ENCODE assay signal across 36 cellular contexts in the genomic region with DNA sequence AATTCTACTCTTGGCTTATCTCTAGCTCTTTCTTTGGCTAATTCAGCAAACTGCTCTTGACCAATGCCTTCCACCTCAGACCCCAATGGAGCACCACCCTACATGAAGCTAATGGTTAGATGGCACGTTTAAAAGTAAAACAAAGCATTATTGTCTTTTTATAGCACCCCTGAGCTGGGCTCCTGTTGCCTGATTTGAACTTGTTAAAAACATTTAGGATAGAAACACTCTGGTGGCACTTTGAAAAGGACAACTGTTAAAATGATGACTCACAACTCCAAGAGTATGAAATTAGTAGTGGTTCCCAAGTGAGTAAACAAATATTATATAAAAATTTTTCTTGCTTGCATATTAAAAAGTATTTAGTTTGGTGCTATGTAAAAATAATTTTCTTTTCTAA.
"Had no signal": no experiment of that assay in that cellular context is flagged by ENCODE, and none has a peak within 500 bp of the region (broad histone marks: within the 10 kb centered on the region; RNA-seq: fewer than 3 reads in every experiment).

No MANE protein-coding gene starts in this region.

- H3K36me3 Mint-ChIP-seq: activated CD8-positive, alpha-beta memory T cell treated with anti-CD3 and anti-CD28 coated beads, Interleukin-2, amount 10 ng/mL, durations not matched to agents 7 days and 5 days; activated naive CD4-positive, alpha-beta T cell treated with anti-CD3 and anti-CD28 coated beads, Interleukin-2, amount 50 U/mL, for 72 hours; activated naive CD8-positive, alpha-beta T cell treated with anti-CD3 and anti-CD28 coated beads for 36 hours had no signal

- DNase-seq: activated CD4-positive, alpha-beta memory T cell treated with anti-CD3 and anti-CD28 coated beads, Interleukin-2, amount 10 ng/mL, durations not matched to agents 7 days and 5 days; activated CD4-positive, alpha-beta T cell treated with anti-CD3 and anti-CD28 coated beads for 1 hour; activated CD4-positive, alpha-beta T cell treated with anti-CD3 and anti-CD28 coated beads for 36 hours; activated CD4-positive, alpha-beta T cell treated with anti-CD3 and anti-CD28 coated beads for 48 hours; activated CD4-positive, alpha-beta T cell treated with anti-CD3 and anti-CD28 coated beads, Interleukin-2, amount 10 ng/mL, durations not matched to agents 7 days and 5 days; activated CD4-positive, alpha-beta T cell treated with anti-CD3 and anti-CD28 coated beads, Interleukin-2, amount 50 U/mL, for 48 hours; activated CD4-positive, CD25-positive, alpha-beta regulatory T cell; activated CD8-positive, alpha-beta memory T cell treated with anti-CD3 and anti-CD28 coated beads for 24 hours; activated CD8-positive, alpha-beta memory T cell treated with anti-CD3 and anti-CD28 coated beads, Interleukin-2, amount 10 ng/mL, durations not matched to agents 7 days and 5 days; activated CD8-positive, alpha-beta memory T cell treated with anti-CD3 and anti-CD28 coated beads, Interleukin-2, amount 50 U/mL, for 48 hours; activated CD8-positive, alpha-beta T cell treated with anti-CD3 and anti-CD28 coated beads, Interleukin-2, amount 10 ng/mL, durations not matched to agents 7 days and 5 days; activated effector memory CD4-positive, alpha-beta T cell treated with anti-CD3 and anti-CD28 coated beads, Interleukin-2, amount 50 U/mL, for 16 hours; activated gamma-delta T cell treated with Interleukin-2 at 50 U/mL for 16 hours; activated naive CD4-positive, alpha-beta T cell; activated naive CD4-positive, alpha-beta T cell treated with anti-CD3 and anti-CD28 coated beads for 36 hours; activated naive CD4-positive, alpha-beta T cell treated with anti-CD3 and anti-CD28 coated beads, Interleukin-2, amount 50 U/mL, for 16 hours; activated naive CD8-positive, alpha-beta T cell treated with anti-CD3 and anti-CD28 coated beads for 36 hours; activated T-cell treated with anti-CD3 and anti-CD28 coated beads, Interleukin-2, amount 50 U/mL, for 24 hours; activated T-cell treated with anti-CD3 and anti-CD28 coated beads, Interleukin-2, amount 50 U/mL, for 48 hours; adrenal gland; amniotic stem cell; aorta; body of pancreas; caudate nucleus; cerebellar nuclear complex; T-helper 1 cell; T-helper 2 cell; T-helper 9 cell had no signal

- H3K27me3 ChIP-seq: adrenal gland, body of pancreas, cardiac muscle cell had no signal

- H3K4me1 ChIP-seq: adrenal gland, body of pancreas had no signal

- H3K4me1 Mint-ChIP-seq: activated CD4-positive, alpha-beta memory T cell treated with anti-CD3 and anti-CD28 coated beads, Interleukin-2, amount 10 ng/mL, durations not matched to agents 7 days and 5 days; activated CD4-positive, alpha-beta T cell treated with anti-CD3 and anti-CD28 coated beads for 36 hours; activated CD4-positive, alpha-beta T cell treated with anti-CD3 and anti-CD28 coated beads, Interleukin-2, amount 10 ng/mL, durations not matched to agents 7 days and 5 days; activated CD8-positive, alpha-beta memory T cell treated with anti-CD3 and anti-CD28 coated beads, Interleukin-2, amount 10 ng/mL, durations not matched to agents 7 days and 5 days; activated naive CD8-positive, alpha-beta T cell treated with anti-CD3 and anti-CD28 coated beads for 36 hours; central memory CD8-positive, alpha-beta T cell had no signal

- H3K9me3 Mint-ChIP-seq: activated CD4-positive, alpha-beta memory T cell treated with anti-CD3 and anti-CD28 coated beads, Interleukin-2, amount 10 ng/mL, durations not matched to agents 7 days and 5 days; activated naive CD4-positive, alpha-beta T cell treated with anti-CD3 and anti-CD28 coated beads, Interleukin-2, amount 50 U/mL, for 72 hours; activated naive CD8-positive, alpha-beta T cell treated with anti-CD3 and anti-CD28 coated beads for 36 hours; activated T-cell treated with anti-CD3 and anti-CD28 coated beads, Interleukin-2, amount 50 U/mL, for 24 hours; activated T-helper 2 cell treated with anti-CD3 and anti-CD28 coated beads, Interferon-gamma antibody, Interleukin-2, Interleukin-4, amounts not matched to agents 10 μg/mL and 5 μg/mL and 100 μg/mL, durations not matched to agents 14 hours and 24 hours and 36 hours; central memory CD8-positive, alpha-beta T cell; T-helper 2 cell treated with Interferon-gamma antibody and Interleukin-4, amounts not matched to agents 5 μg/mL and 100 μg/mL, for 36 hours had no signal

- H3K4me3 Mint-ChIP-seq: activated CD4-positive, alpha-beta memory T cell treated with anti-CD3 and anti-CD28 coated beads, Interleukin-2, amount 10 ng/mL, durations not matched to agents 7 days and 5 days; activated CD4-positive, alpha-beta T cell treated with anti-CD3 and anti-CD28 coated beads for 36 hours; activated CD4-positive, alpha-beta T cell treated with anti-CD3 and anti-CD28 coated beads, Interleukin-2, amount 10 ng/mL, durations not matched to agents 7 days and 5 days; activated CD8-positive, alpha-beta memory T cell treated with anti-CD3 and anti-CD28 coated beads, Interleukin-2, amount 10 ng/mL, durations not matched to agents 7 days and 5 days; activated CD8-positive, alpha-beta T cell treated with anti-CD3 and anti-CD28 coated beads, Interleukin-2, amount 10 ng/mL, durations not matched to agents 7 days and 5 days; activated naive CD4-positive, alpha-beta T cell treated with anti-CD3 and anti-CD28 coated beads for 36 hours; activated naive CD8-positive, alpha-beta T cell treated with anti-CD3 and anti-CD28 coated beads for 36 hours; activated T-cell treated with anti-CD3 and anti-CD28 coated beads, Interleukin-2, amount 50 U/mL, for 24 hours; central memory CD8-positive, alpha-beta T cell; T-helper 1 cell treated with Interleukin-12 subunit alpha and Interleukin-12 subunit beta and Interleukin-4 antibody, amounts not matched to agents 30 μg/mL and 1 μg/mL, for 36 hours; T-helper 2 cell treated with Interferon-gamma antibody and Interleukin-4, amounts not matched to agents 5 μg/mL and 100 μg/mL, for 36 hours had no signal

- H3K36me3 ChIP-seq: adrenal gland, cardiac muscle cell had no signal

- H3K9me3 ChIP-seq: adrenal gland, body of pancreas had no signal

- ATAC-seq: activated CD4-positive, alpha-beta T cell treated with anti-CD3 and anti-CD28 coated beads for 36 hours; activated CD4-positive, CD25-positive, alpha-beta regulatory T cell treated with anti-CD3 and anti-CD28 coated beads, Interleukin-2, amount 50 U/mL, for 24 hours; activated CD8-positive, alpha-beta memory T cell treated with anti-CD3 and anti-CD28 coated beads, Interleukin-2, amount 10 ng/mL, durations not matched to agents 7 days and 5 days; activated CD8-positive, alpha-beta T cell treated with anti-CD3 and anti-CD28 coated beads, Interleukin-2, amount 10 ng/mL, durations not matched to agents 7 days and 5 days; activated naive CD4-positive, alpha-beta T cell treated with anti-CD3 and anti-CD28 coated beads, Interleukin-2, amount 50 U/mL, for 72 hours; body of pancreas had no signal

- H3K4me3 ChIP-seq: adrenal gland, body of pancreas, cardiac muscle cell had no signal

- H3K27ac Mint-ChIP-seq: activated CD4-positive, alpha-beta memory T cell treated with anti-CD3 and anti-CD28 coated beads, Interleukin-2, amount 10 ng/mL, durations not matched to agents 7 days and 5 days; activated CD4-positive, alpha-beta T cell treated with anti-CD3 and anti-CD28 coated beads for 36 hours; activated CD4-positive, alpha-beta T cell treated with anti-CD3 and anti-CD28 coated beads, Interleukin-2, amount 10 ng/mL, durations not matched to agents 7 days and 5 days; activated CD8-positive, alpha-beta memory T cell treated with anti-CD3 and anti-CD28 coated beads, Interleukin-2, amount 10 ng/mL, durations not matched to agents 7 days and 5 days; activated CD8-positive, alpha-beta T cell treated with anti-CD3 and anti-CD28 coated beads, Interleukin-2, amount 10 ng/mL, durations not matched to agents 7 days and 5 days; activated naive CD4-positive, alpha-beta T cell treated with anti-CD3 and anti-CD28 coated beads for 36 hours; activated naive CD4-positive, alpha-beta T cell treated with anti-CD3 and anti-CD28 coated beads, Interleukin-2, amount 50 U/mL, for 72 hours; activated naive CD8-positive, alpha-beta T cell treated with anti-CD3 and anti-CD28 coated beads for 36 hours; activated T-cell treated with anti-CD3 and anti-CD28 coated beads, Interleukin-2, amount 50 U/mL, for 24 hours; activated T-helper 2 cell treated with anti-CD3 and anti-CD28 coated beads, Interferon-gamma antibody, Interleukin-2, Interleukin-4, amounts not matched to agents 10 μg/mL and 5 μg/mL and 100 μg/mL, durations not matched to agents 14 hours and 24 hours and 36 hours; T-helper 1 cell treated with Interleukin-12 subunit alpha and Interleukin-12 subunit beta and Interleukin-4 antibody, amounts not matched to agents 30 μg/mL and 1 μg/mL, for 36 hours; T-helper 2 cell treated with Interferon-gamma antibody and Interleukin-4, amounts not matched to agents 5 μg/mL and 100 μg/mL, for 36 hours had no signal

- H3K27ac ChIP-seq: adrenal gland, body of pancreas, cardiac muscle cell, VCaP had no signal

- H3K27me3 Mint-ChIP-seq: activated CD4-positive, alpha-beta memory T cell treated with anti-CD3 and anti-CD28 coated beads, Interleukin-2, amount 10 ng/mL, durations not matched to agents 7 days and 5 days; activated CD4-positive, alpha-beta T cell treated with anti-CD3 and anti-CD28 coated beads, Interleukin-2, amount 10 ng/mL, durations not matched to agents 7 days and 5 days had no signal
